ENCODE assay signal across 9 cellular contexts in the genomic region with DNA sequence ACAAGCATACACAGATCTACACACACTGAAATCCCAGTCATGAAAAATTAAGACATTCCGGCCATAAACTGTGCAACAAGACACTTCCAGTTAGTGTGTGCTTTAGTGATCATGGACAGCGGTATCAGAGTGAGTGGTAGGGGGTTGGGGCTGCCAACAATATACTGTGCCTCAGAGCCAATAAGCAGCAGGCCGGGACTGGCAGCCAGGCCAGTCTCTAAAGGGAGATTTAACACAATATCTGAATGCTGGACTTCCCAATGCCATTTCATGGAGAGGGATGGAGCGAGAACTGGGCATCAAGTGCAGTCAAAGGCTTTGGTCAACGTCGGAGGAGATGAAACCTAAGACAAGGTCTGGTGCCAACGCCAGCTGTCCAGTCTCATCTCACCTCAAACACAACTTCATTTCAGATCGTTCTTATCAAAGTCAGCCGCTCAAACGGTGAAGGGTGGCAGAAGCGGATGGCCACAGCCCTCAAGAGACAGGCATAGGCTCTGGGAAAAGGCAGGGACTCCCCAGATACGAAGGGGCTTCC. TPM values are rescaled to one million over a fixed set of nuclear protein-coding genes. Genes with fewer than 3 reads are reported as not detected.
A peak's percentile ranks its signal among the peaks of the same experiment; 100 is the strongest.
DNase-seq lines count a peak whose midpoint lies in the region; ATAC-seq, FAIRE-seq and TF ChIP-seq lines count a peak whose summit lies in the region.
"Had no signal": no experiment of that assay in that cellular context is flagged by ENCODE, and none has a peak within 500 bp of the region (broad histone marks: within the 10 kb centered on the region; RNA-seq: fewer than 3 reads in every experiment).

No MANE protein-coding gene starts in this region.

- H3K4me1 Mint-ChIP-seq in CD4-positive, alpha-beta memory T cell, result peaks cover 35 to 58% (median 42%) of the 10 kb centered on the region in 4 donors

- H3F3A ChIP-seq in SK-N-SH (replicated peaks; ENCODE audit: insufficient read depth), result peaks cover 21% of the 10 kb centered on the region

- H3K4me2 ChIP-seq in SK-N-SH, result peak overlapping the region; percentile 76

- H3K4me1 ChIP-seq in CD4-positive, alpha-beta memory T cell (ENCODE audit: insufficient read depth, low read length), result peaks cover 22% of the 10 kb centered on the region
- H3K4me1 ChIP-seq in SK-N-SH (ENCODE audit: control insufficient read depth in 1 of 2, insufficient read depth in 2 of 2, low read depth in 1 of 2, low read length in 1 of 2) (peaks cover 20 to 27% of the 10 kb centered on the region in 2 experiments), breast epithelium (peaks cover 0 to 17% of the 10 kb centered on the region in 2 donors), kidney (ENCODE audit: control insufficient read depth in 1 of 2, insufficient read depth in 1 of 2, low read depth in 1 of 2, low read length in 2 of 2) (peaks cover 6 to 9% of the 10 kb centered on the region in 2 donors)

- no peak for TF ChIP-seq CTCF in SK-N-SH (IDR thresholded peaks at IDR 0.05)
- no peak for TF ChIP-seq CTCF in breast epithelium (IDR thresholded peaks at IDR 0.05)
- TF ChIP-seq CTCF in kidney (IDR thresholded peaks at IDR 0.05; ENCODE audit: borderline replicate concordance, extremely low read depth, insufficient read depth), result no peak

- H3K36me3 Mint-ChIP-seq in CD4-positive, alpha-beta memory T cell, result peaks cover 0 to 17% of the 10 kb centered on the region in 2 donors

- H3K9me3 ChIP-seq in CD4-positive, alpha-beta memory T cell (ENCODE audit: control insufficient read depth in 1 of 2, low read length in 2 of 2), result no peaks in the 10 kb centered on the region
- no peaks in the 10 kb centered on the region for H3K9me3 ChIP-seq in SK-N-SH
- H3K9me3 ChIP-seq in breast epithelium, result no peaks in the 10 kb centered on the region
- H3K9me3 ChIP-seq in kidney (ENCODE audit: control insufficient read depth in 1 of 2, low read length in 2 of 2), result no peaks in the 10 kb centered on the region

- H3K4me3 Mint-ChIP-seq in CD4-positive, alpha-beta memory T cell, result peak overlapping the region; percentile 92 to 97 (median 96)

- ATAC-seq in HG03432 (IDR thresholded peaks at IDR 0.05; ENCODE audit: unreplicated experiment), result peak; percentile 2
- ATAC-seq in GM21360 (IDR thresholded peaks at IDR 0.05; ENCODE audit: unreplicated experiment), result no peak

- no peak for TF ChIP-seq POLR2A in breast epithelium (IDR thresholded peaks at IDR 0.05)

- peak overlapping the region; percentile 47 to 67 for H3K4me3 ChIP-seq in CD4-positive, alpha-beta memory T cell (ENCODE audit: low read length in 2 of 2)
- peak overlapping the region; percentile 65 to 86 for H3K4me3 ChIP-seq in SK-N-SH (ENCODE audit: low read depth in 2 of 2, low read length in 1 of 2)
- H3K4me3 ChIP-seq in breast epithelium, result peak overlapping the region; percentile 80 to 97 (median 94)
- peak overlapping the region; percentile 77 to 94 for H3K4me3 ChIP-seq in kidney (ENCODE audit: low read length in 2 of 2)

- H3K27me3 ChIP-seq in CD4-positive, alpha-beta memory T cell (ENCODE audit: insufficient read depth, low read length), result no peaks in the 10 kb centered on the region
- H3K27me3 ChIP-seq in SK-N-SH (ENCODE audit: insufficient read depth), result no peaks in the 10 kb centered on the region
- no peaks in the 10 kb centered on the region for H3K27me3 ChIP-seq in breast epithelium

- H2AFZ ChIP-seq in SK-N-SH (ENCODE audit: low read depth), result 0 out of 2 replicates have a peak overlapping the region, but pooled peaks have one; percentile 15

- peaks cover 57% of the 10 kb centered on the region for H3K79me2 ChIP-seq in SK-N-SH (ENCODE audit: insufficient read depth)

- WGBS in SK-N-SH (ENCODE audit: low lambda C conversion rate), result 7% methylated on average over 12 of the region's 12 CpGs

- no peaks in the 10 kb centered on the region for H3K27me3 Mint-ChIP-seq in CD4-positive, alpha-beta memory T cell

- H4K20me1 ChIP-seq in SK-N-SH (ENCODE audit: insufficient read depth), result peaks cover 40% of the 10 kb centered on the region

- intact Hi-C loops in CD4-positive, alpha-beta memory T cell (cut with micrococcal nuclease), result loop anchor here (5.0 kb wide), 2 partner anchors 314 to 499 kb away; a partner anchor contains a TSS
- intact Hi-C loops in breast epithelium (cut with DNase I; ENCODE audit: low total_unique reads), result no loop called here
- intact Hi-C loops in kidney (cut with DNase I), result no loop called here

- CTCF ChIA-PET in CD4-positive, alpha-beta memory T cell (lab: Charles Lee; ENCODE audit: partially characterized antibody), result interaction anchor here (1.0 kb wide), 1 partner anchor 29 kb away, joined by 3 read pairs; no protein-coding TSS in a partner anchor
- CTCF ChIA-PET in SK-N-SH (lab: Yijun Ruan, JAX), result interaction anchor here (0.9 to 2.7 kb wide), 5 partner anchors 30 to 248 kb away, joined by 3 to 13 read pairs (median 3); no protein-coding TSS in a partner anchor

- POLR2A ChIA-PET in CD4-positive, alpha-beta memory T cell (lab: Charles Lee; ENCODE audit: partially characterized antibody), result interaction anchor here (1.0 to 1.7 kb wide), 5 partner anchors 30 to 313 kb away, joined by 3 to 9 read pairs (median 3); a partner anchor contains a TSS
- POLR2A ChIA-PET in SK-N-SH (lab: Yijun Ruan, JAX), result interaction anchor here (0.9 to 1.3 kb wide), 4 partner anchors 7 to 28 kb away, joined by 3 to 6 read pairs (median 4); no protein-coding TSS in a partner anchor

- no peaks in the 10 kb centered on the region for H3K36me3 ChIP-seq in CD4-positive, alpha-beta memory T cell (ENCODE audit: insufficient read depth, low read length)
- no peaks in the 10 kb centered on the region for H3K36me3 ChIP-seq in SK-N-SH (replicated peaks in 1 of 2; ENCODE audit: control insufficient read depth in 1 of 2, insufficient read depth in 2 of 2, low read length in 1 of 2)
- H3K36me3 ChIP-seq in breast epithelium, result no peaks in the 10 kb centered on the region
- no peaks in the 10 kb centered on the region for H3K36me3 ChIP-seq in kidney (ENCODE audit: control insufficient read depth in 1 of 2, insufficient read depth in 2 of 2, low read length in 2 of 2)

- FAIRE-seq in kidney (lab: Jason Lieb, UNC), result no peak

- no peak for TF ChIP-seq EP300 in SK-N-SH (IDR thresholded peaks at IDR 0.05; ENCODE audit: borderline replicate concordance in 1 of 2, low read depth in 1 of 2, low read length in 1 of 2)

- H3K27ac ChIP-seq in CD4-positive, alpha-beta memory T cell (ENCODE audit: low read depth, low read length), result peak overlapping the region; percentile 84
- H3K27ac ChIP-seq in SK-N-SH (ENCODE audit: low read depth in 2 of 2, low read length in 1 of 2) (peak overlapping the region; percentile 98 to 99), breast epithelium (peak overlapping the region; percentile 96 to 98), kidney (ENCODE audit: low read depth in 2 of 2, low read length in 2 of 2) (peak overlapping the region; percentile 93 to 94)

- no peaks in the 10 kb centered on the region for H3K9me2 ChIP-seq in SK-N-SH

- peak; percentile 37 for TF ChIP-seq RAD21 in SK-N-SH (IDR thresholded peaks at IDR 0.05; ENCODE audit: low read length)

- H3K9me3 Mint-ChIP-seq in CD4-positive, alpha-beta memory T cell, result no peaks in the 10 kb centered on the region

- H3K9ac ChIP-seq in SK-N-SH (peak overlapping the region; percentile 92), kidney (ENCODE audit: low read length in 2 of 2) (peak overlapping the region; percentile 38 to 88)

- DNase-seq in CD4-positive, alpha-beta memory T cell, result peak in 4 of 5 donors; percentile 1 to 38 (median 6)
- DNase-seq in SK-N-SH, result peak; percentile 77
- no peak for DNase-seq in breast epithelium (ENCODE audit: low spot score in 2 of 2)
- peak; percentile 52 for DNase-seq in kidney
- peak; percentile 28 for DNase-seq in stimulated activated CD4-positive, alpha-beta T cell treated with anti-CD3 and anti-CD28 coated beads, Interleukin-15, amount 100 ng/mL, for 24 hours
- DNase-seq in NCI-H1930 (lab: John Stamatoyannopoulos, UW), result no peak

- peak overlapping the region; percentile 96 to 99 (median 98) for H3K27ac Mint-ChIP-seq in CD4-positive, alpha-beta memory T cell

TF ChIP-seq in SK-N-SH, 30 proteins besides CTCF, POLR2A, EP300 and RAD21 (continues in another document):
- TF ChIP-seq TCF12 (IDR thresholded peaks at IDR 0.05) (peak; percentile 29; the same call in 1 of the 2 replicates), GATA2 (CRISPR knock-in tag; IDR thresholded peaks at IDR 0.05) (peak; percentile 43; the same call in 1 of the 2 replicates), TAF1 (IDR thresholded peaks at IDR 0.05; ENCODE audit: borderline replicate concordance, low read depth, low read length) (peak; percentile 34; the same call in 1 of the 2 replicates), SMC3 (IDR thresholded peaks at IDR 0.05; ENCODE audit: low read depth, low read length) (0 out of 2 replicates have a peak, but pooled peaks have one; percentile 20), CHD2 (IDR thresholded peaks at IDR 0.05; ENCODE audit: low read length, partially characterized antibody) (peak; percentile 36), ELF1 (IDR thresholded peaks at IDR 0.05) (no peak)
- TF ChIP-seq, protein P1, sequence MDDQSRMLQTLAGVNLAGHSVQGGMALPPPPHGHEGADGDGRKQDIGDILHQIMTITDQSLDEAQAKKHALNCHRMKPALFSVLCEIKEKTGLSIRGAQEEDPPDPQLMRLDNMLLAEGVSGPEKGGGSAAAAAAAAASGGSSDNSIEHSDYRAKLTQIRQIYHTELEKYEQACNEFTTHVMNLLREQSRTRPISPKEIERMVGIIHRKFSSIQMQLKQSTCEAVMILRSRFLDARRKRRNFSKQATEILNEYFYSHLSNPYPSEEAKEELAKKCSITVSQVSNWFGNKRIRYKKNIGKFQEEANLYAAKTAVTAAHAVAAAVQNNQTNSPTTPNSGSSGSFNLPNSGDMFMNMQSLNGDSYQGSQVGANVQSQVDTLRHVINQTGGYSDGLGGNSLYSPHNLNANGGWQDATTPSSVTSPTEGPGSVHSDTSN (IDR thresholded peaks at IDR 0.05), result peak; percentile 25
- TF ChIP-seq, protein P2, sequence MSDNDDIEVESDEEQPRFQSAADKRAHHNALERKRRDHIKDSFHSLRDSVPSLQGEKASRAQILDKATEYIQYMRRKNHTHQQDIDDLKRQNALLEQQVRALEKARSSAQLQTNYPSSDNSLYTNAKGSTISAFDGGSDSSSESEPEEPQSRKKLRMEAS (IDR thresholded peaks at IDR 0.05; ENCODE audit: low read depth), result peak; percentile 63; the same call in 1 of the 2 replicates

RNA-seq across cellular contexts. Expression of a gene that starts 1.0 kb away (rescaled TPM):
- total RNA-seq in CD4-positive, alpha-beta memory T cell, result 10 to 100 TPM; 31.1 to 36.2 TPM
- polyA plus RNA-seq in CD4-positive, alpha-beta memory T cell, result 1 to 10 TPM; 2.6 to 9.7 TPM
- polyA plus RNA-seq in SK-N-SH (2012; rRNA removed), result 25.6 and 31.8 TPM in 2 replicates
- polyA plus RNA-seq in SK-N-SH (2012; cell fraction: cytosol; rRNA removed), result 28.9 and 29.8 TPM in 2 replicates
- 37.3 and 52.2 TPM in 2 replicates for polyA plus RNA-seq in SK-N-SH (2012; cell fraction: nucleus; rRNA removed)
- 10 to 100 TPM; 66.2 to 95.1 (median 69.1) TPM for total RNA-seq in breast epithelium
- total RNA-seq in kidney, result 53.1 TPM
- 14.6 TPM for polyA plus RNA-seq in kidney (ENCODE audit: insufficient read depth, low read depth, low replicate concordance)

RNA-seq across cellular contexts. Expression of a gene that starts 31.3 kb away (rescaled TPM):
- not detected for total RNA-seq in CD4-positive, alpha-beta memory T cell
- under 1 TPM in 1 of 2 donors, not detected in 1; 0.54 TPM for polyA plus RNA-seq in CD4-positive, alpha-beta memory T cell
- not detected in 2 replicates for polyA plus RNA-seq in SK-N-SH (2012; rRNA removed)
- not detected in 2 replicates for polyA plus RNA-seq in SK-N-SH (2012; cell fraction: cytosol; rRNA removed)
- polyA plus RNA-seq in SK-N-SH (2012; cell fraction: nucleus; rRNA removed), result not detected in 2 replicates
- under 1 TPM in 1 of 3 donors, not detected in 2; 0.32 TPM for total RNA-seq in breast epithelium
- not detected for total RNA-seq in kidney
- not detected for polyA plus RNA-seq in kidney (ENCODE audit: insufficient read depth, low read depth, low replicate concordance)
- total RNA-seq: subcutaneous adipose tissue had no signal

Comparison
In these comparisons a context has a peak if more than half of its experiments do, and no peak if none do; other contexts are left out.
1. DNase-seq: peak in CD4-positive, alpha-beta memory T cell (4 of 5), SK-N-SH (single experiment), kidney (single experiment) and stimulated activated CD4-positive, alpha-beta T cell treated with anti-CD3 and anti-CD28 coated beads, Interleukin-15, amount 100 ng/mL, for 24 hours (single experiment); none in breast epithelium (0 of 2) and NCI-H1930 (0 of 2).
2. Peak in every context shown above with its lines, with median percentiles within 50 percentile points of each other: H3K27ac ChIP-seq and H3K4me3 ChIP-seq.